Comparison of ENCODE assay signal across 12 cellular contexts in genomic region chr12:23083267-23083666, GRCh38.
DNase-seq lines count a peak whose midpoint lies in the region; ATAC-seq and TF ChIP-seq lines count a peak whose summit lies in the region.
"Had no signal": no experiment of that assay in that cellular context is flagged by ENCODE, and none has a peak within 500 bp of the region (broad histone marks: within the 10 kb centered on the region; RNA-seq: fewer than 3 reads in every experiment).

No MANE protein-coding gene starts in this region.

- no peak for TF ChIP-seq POLR2A in thyroid gland (IDR thresholded peaks at IDR 0.05)

- 56 to 64% methylated on average over 2 of the region's 2 CpGs for WGBS in thyroid gland, 2 donors

- no peaks in the 10 kb centered on the region for H3K27me3 Mint-ChIP-seq in chondrocyte (ENCODE audit: low read depth)

- H3K4me1 Mint-ChIP-seq in chondrocyte (ENCODE audit: low read depth) = peaks cover 31% of the 10 kb centered on the region

- H3K36me3 ChIP-seq in brain microvascular endothelial cell (replicated peaks) (no peaks in the 10 kb centered on the region), thyroid gland (no peaks in the 10 kb centered on the region)

- intact Hi-C loops in thyroid gland (cut with DNase I) = no loop called here

- no peak overlapping the region for H3K27ac ChIP-seq in brain microvascular endothelial cell
- no peak overlapping the region for H3K27ac ChIP-seq in thyroid gland
- H3K27ac ChIP-seq: body of pancreas, C4-2B, testis had no signal

- H3K27ac Mint-ChIP-seq in chondrocyte (ENCODE audit: unreplicated experiment) = no peak overlapping the region

- TF ChIP-seq CTCF in brain microvascular endothelial cell (IDR thresholded peaks at IDR 0.05; ENCODE audit: low read depth, low read length, missing control alignments) (no peak), chondrocyte (IDR thresholded peaks at IDR 0.05) (no peak), thyroid gland (IDR thresholded peaks at IDR 0.05) (no peak)

- peak; percentile 5 for DNase-seq in ACHN
- peak; percentile 15 for DNase-seq in HK-2 (ENCODE audit: unreplicated experiment)
- DNase-seq in brain microvascular endothelial cell = peak; percentile 97
- DNase-seq in chondrocyte (ENCODE audit: low spot score) = no peak
- DNase-seq in AG20443 (ENCODE audit: low spot score) = no peak
- DNase-seq in KG1 (lab: John Stamatoyannopoulos, UW) = no peak
- no peak for DNase-seq in thyroid gland
- DNase-seq: left cardiac atrium, testis had no signal

- ATAC-seq in GM19351 (IDR thresholded peaks at IDR 0.05; ENCODE audit: unreplicated experiment) = peak; percentile 83
- ATAC-seq: body of pancreas had no signal

- H3K4me3 ChIP-seq in brain microvascular endothelial cell (ENCODE audit: low read depth, low read length) (no peak overlapping the region), thyroid gland (replicated peaks in 1 of 3) (no peak overlapping the region)
- H3K4me3 ChIP-seq: body of pancreas, testis had no signal

- no peak overlapping the region for H3K4me3 Mint-ChIP-seq in chondrocyte (ENCODE audit: unreplicated experiment)

- H3K27me3 ChIP-seq in brain microvascular endothelial cell (replicated peaks) = no peaks in the 10 kb centered on the region
- no peaks in the 10 kb centered on the region for H3K27me3 ChIP-seq in thyroid gland
- H3K27me3 ChIP-seq: body of pancreas, testis had no signal

- H3K9me3 ChIP-seq in thyroid gland = no peaks in the 10 kb centered on the region
- H3K9me3 ChIP-seq: body of pancreas, testis had no signal

- no peaks in the 10 kb centered on the region for H3K9me3 Mint-ChIP-seq in chondrocyte (ENCODE audit: low read depth)

- no peaks in the 10 kb centered on the region for H3K4me1 ChIP-seq in thyroid gland
- H3K4me1 ChIP-seq: body of pancreas, testis had no signal

- in situ Hi-C loops in ACHN (cut with HindIII; ENCODE audit: low pct_ligation_motif_present, low pct_unique_long_range_greater_than_20kb, low sequenced_read_pairs) = no loop called here
- in situ Hi-C loops in brain microvascular endothelial cell (cut with HindIII; ENCODE audit: low pct_ligation_motif_present, low sequenced_read_pairs) = no loop called here

- no peaks in the 10 kb centered on the region for H3K36me3 Mint-ChIP-seq in chondrocyte (ENCODE audit: low read depth)

Comparison
In these comparisons a context has a peak if more than half of its experiments do, and no peak if none do; other contexts are left out.
1. DNase-seq: peak in ACHN (single experiment), HK-2 (single experiment) and brain microvascular endothelial cell (single experiment); none in chondrocyte (single experiment), AG20443 (single experiment), KG1 (single experiment) and thyroid gland (0 of 2).